Comparison of ENCODE assay signal across 22 cellular contexts in the genomic region with DNA sequence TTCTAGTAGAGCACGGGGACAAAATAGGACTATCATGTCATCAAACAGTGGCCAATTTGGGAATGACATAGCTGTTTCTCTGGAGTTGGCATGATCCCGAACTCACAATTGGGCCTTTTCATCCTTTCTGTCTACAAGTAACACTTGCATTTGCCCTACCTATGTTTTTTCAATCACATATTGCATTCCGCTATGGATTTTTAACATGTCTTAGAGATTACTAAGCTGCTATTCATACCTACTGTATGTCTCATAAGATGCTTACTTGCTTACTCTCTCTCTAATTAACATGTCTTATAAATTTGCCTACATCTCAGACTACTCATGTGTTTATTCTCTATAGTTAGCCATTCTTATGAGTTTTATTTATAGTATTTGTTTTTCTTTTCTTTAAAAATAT.
"Had no signal": no experiment of that assay in that cellular context is flagged by ENCODE, and none has a peak within 500 bp of the region (broad histone marks: within the 10 kb centered on the region; RNA-seq: fewer than 3 reads in every experiment).

No MANE protein-coding gene starts in this region.

- H3K27ac ChIP-seq: ascending aorta, dorsolateral prefrontal cortex, left lung, transverse colon, vagina, WERI-Rb-1 had no signal

- FAIRE-seq: frontal cortex, keratinocyte had no signal

- H3K4me3 ChIP-seq: ascending aorta, dorsolateral prefrontal cortex, left lung, transverse colon, vagina had no signal

- H3K4me1 Mint-ChIP-seq: activated naive CD4-positive, alpha-beta T cell treated with anti-CD3 and anti-CD28 coated beads, Interleukin-2, amount 50 U/mL, for 24 hours; endodermal cell; nephron progenitor cell had no signal

- H3K9me3 Mint-ChIP-seq: endodermal cell, nephron progenitor cell had no signal

- H3K36me3 Mint-ChIP-seq: activated naive CD4-positive, alpha-beta T cell treated with anti-CD3 and anti-CD28 coated beads, Interleukin-2, amount 50 U/mL, for 24 hours had no signal

- ATAC-seq: activated T-cell treated with anti-CD3 and anti-CD28 coated beads, Interleukin-2, amount 50 U/mL, for 72 hours; left lung; stimulated activated naive CD8-positive, alpha-beta T cell treated with anti-CD3 and anti-CD28 coated beads, Interleukin-15, Interleukin-2, amounts not matched to agents 100 U/mL and 50 U/mL, for 24 hours had no signal

- H3K27me3 Mint-ChIP-seq: activated naive CD4-positive, alpha-beta T cell treated with anti-CD3 and anti-CD28 coated beads, Interleukin-2, amount 50 U/mL, for 24 hours had no signal

- DNase-seq: activated CD4-positive, alpha-beta T cell treated with anti-CD3 and anti-CD28 coated beads for 1 hour; activated gamma-delta T cell; activated T-cell treated with anti-CD3 and anti-CD28 coated beads, Interleukin-2, amount 50 U/mL, for 72 hours; dorsolateral prefrontal cortex; endodermal cell; erythroblast; hypothalamus; left lung; nephron progenitor cell; occipital lobe; posterior cingulate gyrus; stimulated activated CD4-positive, alpha-beta T cell treated with anti-CD3 and anti-CD28 coated beads, Interleukin-12 subunit alpha, Interleukin-12 subunit beta, amount 100 ng/mL, for 4 hours; stimulated activated CD4-positive, alpha-beta T cell treated with anti-CD3 and anti-CD28 coated beads, Interleukin-2, amount 100 ng/mL, for 24 hours; stimulated activated naive CD8-positive, alpha-beta T cell treated with anti-CD3 and anti-CD28 coated beads, Interleukin-15, Interleukin-2, amounts not matched to agents 100 U/mL and 50 U/mL, for 24 hours; T-helper 2 cell; transverse colon; WERI-Rb-1 had no signal

- H3K27ac Mint-ChIP-seq: activated naive CD4-positive, alpha-beta T cell treated with anti-CD3 and anti-CD28 coated beads, Interleukin-2, amount 50 U/mL, for 24 hours; activated T-cell treated with anti-CD3 and anti-CD28 coated beads, Interleukin-2, amount 50 U/mL, for 72 hours; endodermal cell; nephron progenitor cell had no signal

- H3K4me3 Mint-ChIP-seq: activated naive CD4-positive, alpha-beta T cell treated with anti-CD3 and anti-CD28 coated beads, Interleukin-2, amount 50 U/mL, for 24 hours; activated T-cell treated with anti-CD3 and anti-CD28 coated beads, Interleukin-2, amount 50 U/mL, for 72 hours; endodermal cell; nephron progenitor cell had no signal

- H3K4me1 ChIP-seq: ascending aorta, left lung, transverse colon, vagina had no signal

- H3K9me3 ChIP-seq: ascending aorta, transverse colon, vagina had no signal

- H3K27me3 ChIP-seq: ascending aorta, dorsolateral prefrontal cortex, left lung, transverse colon, vagina had no signal

- H3K36me3 ChIP-seq: ascending aorta, left lung, transverse colon, vagina, WERI-Rb-1 had no signal
